Comparison of ENCODE assay signal across 8 cellular contexts in the genomic region with DNA sequence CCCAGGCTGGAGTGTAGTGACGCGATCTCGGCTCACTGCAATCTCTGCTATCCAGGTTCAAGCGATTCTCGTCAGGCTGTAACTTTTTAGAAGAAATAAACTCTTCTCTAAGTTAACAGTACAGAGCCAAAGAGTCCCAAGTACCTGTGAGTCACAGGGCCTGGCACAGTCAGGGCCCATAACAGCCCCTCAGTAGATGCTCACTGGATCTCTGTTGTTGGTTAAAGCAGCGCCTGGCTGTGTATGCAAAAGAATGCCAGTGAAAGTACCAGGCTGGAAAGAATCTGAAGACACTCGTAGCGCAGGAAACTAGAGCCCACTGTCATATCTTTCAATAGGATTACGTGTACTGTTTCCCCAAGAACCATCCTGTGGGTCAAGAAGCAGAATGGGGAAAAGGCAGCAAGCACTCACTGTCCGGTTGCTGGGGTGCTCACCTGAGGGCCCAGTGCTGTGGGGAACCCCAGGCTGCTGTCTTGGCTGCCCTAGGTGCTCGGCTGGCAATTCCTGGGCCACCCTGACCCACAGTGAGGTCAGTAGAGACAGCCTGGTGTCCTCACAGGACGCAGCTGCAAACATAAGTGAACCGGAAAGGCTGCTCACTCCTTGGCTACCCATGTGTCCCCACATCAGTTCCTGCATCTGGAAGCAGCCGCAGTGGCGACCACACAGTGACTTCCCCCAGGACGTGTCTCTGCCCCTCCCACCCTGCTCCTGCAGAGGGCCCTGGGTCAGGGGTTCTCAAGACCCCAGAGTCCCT. TPM values are rescaled to one million over a fixed set of nuclear protein-coding genes. Genes with fewer than 3 reads are reported as not detected.
A peak's percentile ranks its signal among the peaks of the same experiment; 100 is the strongest.
DNase-seq lines count a peak whose midpoint lies in the region; ATAC-seq and TF ChIP-seq lines count a peak whose summit lies in the region.
"Had no signal": no experiment of that assay in that cellular context is flagged by ENCODE, and none has a peak within 500 bp of the region (broad histone marks: within the 10 kb centered on the region; RNA-seq: fewer than 3 reads in every experiment).

No MANE protein-coding gene starts in this region.

- H3K36me3 Mint-ChIP-seq in GM23338 (ENCODE audit: low read depth) (peaks cover 19% of the 10 kb centered on the region), activated B cell treated with CpG ODN at 0.5 μM for 24 hours (ENCODE audit: low read depth) (peaks cover 32% of the 10 kb centered on the region), endodermal cell (ENCODE audit: low read depth) (peaks cover 12% of the 10 kb centered on the region)
- H3K36me3 Mint-ChIP-seq in natural killer cell treated with Interleukin-12 subunit alpha and Interleukin-12 subunit beta and Interleukin-15 and Interleukin-18, amount 100 ng/mL, for 72 hours = peaks cover 9% of the 10 kb centered on the region

- intact Hi-C loops in activated B cell treated with CpG ODN at 0.5 μM for 24 hours (cut with micrococcal nuclease) = loop anchor here (10.0 kb wide), 1 partner anchor 1360 kb away; a partner anchor contains a TSS

- H3K9me2 ChIP-seq in DOHH2 (replicated peaks; ENCODE audit: control insufficient read depth, low read length) = no peaks in the 10 kb centered on the region
- no peaks in the 10 kb centered on the region for H3K9me2 ChIP-seq in GM23338 (ENCODE audit: insufficient read depth)

- POLR2A ChIA-PET in activated B cell treated with CpG ODN at 0.5 μM for 24 hours (lab: Charles Lee) = interaction anchor here (4.2 kb wide), 1 partner anchor 8 kb away, joined by 138 read pairs; a partner anchor contains a TSS

- H3K27me3 Mint-ChIP-seq in GM23338 (ENCODE audit: insufficient read depth, low read depth, poor library complexity) (peaks cover 24% of the 10 kb centered on the region), activated B cell treated with CpG ODN at 0.5 μM for 24 hours (no peaks in the 10 kb centered on the region), endodermal cell (ENCODE audit: insufficient read depth) (no peaks in the 10 kb centered on the region)
- H3K27me3 Mint-ChIP-seq in natural killer cell treated with Interleukin-12 subunit alpha and Interleukin-12 subunit beta and Interleukin-15 and Interleukin-18, amount 100 ng/mL, for 72 hours = no peaks in the 10 kb centered on the region

- TF ChIP-seq CTCF in DOHH2 (IDR thresholded peaks at IDR 0.05; ENCODE audit: low read depth, low read length, poor library complexity, severe bottlenecking) (no peak), GM23338 (conservative IDR thresholded peaks at IDR 0.05; ENCODE audit: low read depth in 2 of 2) (no peak), activated B cell treated with CpG ODN at 0.5 μM for 24 hours (IDR thresholded peaks at IDR 0.05) (no peak), endodermal cell (conservative IDR thresholded peaks at IDR 0.05) (no peak)

- H3K9me3 Mint-ChIP-seq in GM23338 (no peaks in the 10 kb centered on the region), activated B cell treated with CpG ODN at 0.5 μM for 24 hours (no peaks in the 10 kb centered on the region), endodermal cell (no peaks in the 10 kb centered on the region)
- H3K9me3 Mint-ChIP-seq in natural killer cell treated with Interleukin-12 subunit alpha and Interleukin-12 subunit beta and Interleukin-15 and Interleukin-18, amount 100 ng/mL, for 72 hours = no peaks in the 10 kb centered on the region

- H3K27ac Mint-ChIP-seq in GM23338 (peak overlapping the region; percentile 74; the same call in 1 of the 2 replicates), activated B cell treated with CpG ODN at 0.5 μM for 24 hours (peak overlapping the region; percentile 93), endodermal cell (no peak overlapping the region)
- peak overlapping the region; percentile 83 to 97 for H3K27ac Mint-ChIP-seq in natural killer cell treated with Interleukin-12 subunit alpha and Interleukin-12 subunit beta and Interleukin-15 and Interleukin-18, amount 100 ng/mL, for 72 hours

- peaks cover 86% of the 10 kb centered on the region for H3K79me2 ChIP-seq in DOHH2 (ENCODE audit: control insufficient read depth, low read length)
- H3K79me2 ChIP-seq in GM23338 (replicated peaks; ENCODE audit: insufficient read depth) = peaks cover 38% of the 10 kb centered on the region

- H3K9ac ChIP-seq in endodermal cell (ENCODE audit: extremely low read depth, low read length, poor library complexity, severe bottlenecking) = no peak overlapping the region

- peak overlapping the region; percentile 92 for H3K4me3 ChIP-seq in DOHH2 (ENCODE audit: low read length)
- no peak overlapping the region for H3K4me3 ChIP-seq in GM23338
- H3K4me3 ChIP-seq in endodermal cell (ENCODE audit: low read length) = no peak overlapping the region

- H3F3A ChIP-seq in DOHH2 (ENCODE audit: control insufficient read depth, insufficient read depth) (peaks cover 43% of the 10 kb centered on the region), GM23338 (replicated peaks; ENCODE audit: low read depth) (peaks cover 16% of the 10 kb centered on the region)

- no peak for DNase-seq in GM23338 (ENCODE audit: low spot score)
- no peak for DNase-seq in activated B cell treated with CpG ODN at 0.5 μM for 24 hours
- no peak for DNase-seq in natural killer cell treated with Interleukin-12 subunit alpha and Interleukin-12 subunit beta and Interleukin-15 and Interleukin-18, amount 100 ng/mL, for 72 hours (ENCODE audit: low spot score)
- DNase-seq in COR-L47 (lab: John Stamatoyannopoulos, UW) = no peak
- no peak for DNase-seq in endodermal cell
- DNase-seq: right cardiac atrium had no signal

- H3K4me3 Mint-ChIP-seq in GM23338 (0 out of 3 replicates have a peak overlapping the region, but pooled peaks have one; percentile 24), activated B cell treated with CpG ODN at 0.5 μM for 24 hours (peak overlapping the region; percentile 94), endodermal cell (no peak overlapping the region)
- H3K4me3 Mint-ChIP-seq in natural killer cell treated with Interleukin-12 subunit alpha and Interleukin-12 subunit beta and Interleukin-15 and Interleukin-18, amount 100 ng/mL, for 72 hours = peak overlapping the region; percentile 82

- no peaks in the 10 kb centered on the region for H3K9me3 ChIP-seq in DOHH2 (ENCODE audit: control insufficient read depth, insufficient read depth, low read length)
- no peaks in the 10 kb centered on the region for H3K9me3 ChIP-seq in endodermal cell (ENCODE audit: control insufficient read depth, low read length)

- H4K20me1 ChIP-seq in DOHH2 (ENCODE audit: control insufficient read depth, insufficient read depth, low read depth, low read length) (peaks cover 21% of the 10 kb centered on the region), GM23338 (replicated peaks; ENCODE audit: insufficient read depth) (peaks cover 15% of the 10 kb centered on the region)

- peaks cover 69% of the 10 kb centered on the region for H3K4me1 ChIP-seq in DOHH2 (ENCODE audit: control insufficient read depth, low read length)
- H3K4me1 ChIP-seq in GM23338 (ENCODE audit: insufficient read depth) = peaks cover 17% of the 10 kb centered on the region; the same call in 1 of the 2 replicates
- peaks cover 3% of the 10 kb centered on the region for H3K4me1 ChIP-seq in endodermal cell (ENCODE audit: control insufficient read depth, insufficient read depth, low read length)

- H3K27ac ChIP-seq in DOHH2 (ENCODE audit: low read depth, low read length) (peak overlapping the region; percentile 96), GM23338 (ENCODE audit: low read depth) (no peak overlapping the region), endodermal cell (ENCODE audit: low read depth, low read length) (no peak overlapping the region)

- CTCF ChIA-PET in activated B cell treated with CpG ODN at 0.5 μM for 24 hours (lab: Charles Lee) = interaction anchor here (4.2 kb wide), 1 partner anchor 22 kb away, joined by 30 read pairs; no protein-coding TSS in a partner anchor

- no peaks in the 10 kb centered on the region for H3K27me3 ChIP-seq in DOHH2 (ENCODE audit: control insufficient read depth, low read length)
- H3K27me3 ChIP-seq in GM23338 (ENCODE audit: insufficient read depth) = no peaks in the 10 kb centered on the region
- H3K27me3 ChIP-seq in endodermal cell (ENCODE audit: control insufficient read depth, insufficient read depth, low read length, poor library complexity, severe bottlenecking) = no peaks in the 10 kb centered on the region

- WGBS in endodermal cell (ENCODE audit: insufficient coverage in 1 of 2, insufficient read length in 1 of 2), 2 experiments = 93 to 95% methylated on average over 16 of the region's 16 CpGs

- H3K4me2 ChIP-seq in DOHH2 (ENCODE audit: low read length) (peak overlapping the region; percentile 91), GM23338 (no peak overlapping the region)

- H3K4me1 Mint-ChIP-seq in GM23338 (peaks cover 25% of the 10 kb centered on the region), activated B cell treated with CpG ODN at 0.5 μM for 24 hours (peaks cover 76% of the 10 kb centered on the region), endodermal cell (peaks cover 18% of the 10 kb centered on the region)
- peaks cover 33 to 38% of the 10 kb centered on the region in 2 donors for H3K4me1 Mint-ChIP-seq in natural killer cell treated with Interleukin-12 subunit alpha and Interleukin-12 subunit beta and Interleukin-15 and Interleukin-18, amount 100 ng/mL, for 72 hours (ENCODE audit: low read depth in 2 of 2)

- no peak overlapping the region for H2AFZ ChIP-seq in GM23338

- ATAC-seq in GM23338 (no peak), activated B cell treated with CpG ODN at 0.5 μM for 24 hours (ENCODE audit: low read depth) (no peak), HG03469 (IDR thresholded peaks at IDR 0.05; ENCODE audit: unreplicated experiment) (no peak)
- ATAC-seq in natural killer cell treated with Interleukin-12 subunit alpha and Interleukin-12 subunit beta and Interleukin-15 and Interleukin-18, amount 100 ng/mL, for 72 hours = no peak
- ATAC-seq: right cardiac atrium had no signal

- H3K36me3 ChIP-seq in DOHH2 (ENCODE audit: control insufficient read depth, low read length) (peaks cover 81% of the 10 kb centered on the region), GM23338 (ENCODE audit: insufficient read depth) (no peaks in the 10 kb centered on the region), endodermal cell (ENCODE audit: control insufficient read depth, insufficient read depth, low read length) (peaks cover 11% of the 10 kb centered on the region)

RNA-seq across cellular contexts. Expression of a gene that starts 3.1 kb away (rescaled TPM):
- total RNA-seq in GM23338 (2014; rRNA removed; shearing (Covaris generic)) = 54.4 and 68.3 TPM in 2 replicates
- 58.6 and 62.5 TPM in 2 replicates for polyA plus RNA-seq in GM23338 (2016; fragmentation: Nextera tagmentation; extraction: Ambion mirVana)
- 34.0 and 37.8 TPM in 2 replicates for total RNA-seq in activated B cell treated with CpG ODN at 0.5 μM for 24 hours
- total RNA-seq in natural killer cell treated with Interleukin-12 subunit alpha and Interleukin-12 subunit beta and Interleukin-15 and Interleukin-18, amount 100 ng/mL, for 72 hours = 100 to 1,000 TPM in 1 of 2 donors, 10 to 100 TPM in 1; 83.0 to 129 TPM
- 10 to 100 TPM; 52.1 to 60.7 TPM for total RNA-seq in endodermal cell
- 50.7 TPM for polyA plus RNA-seq in endodermal cell (2013, experiment 1 of 2)
- 48.2 TPM for polyA plus RNA-seq in endodermal cell (2013, experiment 2 of 2)

RNA-seq across cellular contexts. Expression of a gene that starts 5.9 kb away (rescaled TPM):
- total RNA-seq in GM23338 (2014; rRNA removed; shearing (Covaris generic)) = 45.1 and 64.4 TPM in 2 replicates
- 16.2 and 16.4 TPM in 2 replicates for polyA plus RNA-seq in GM23338 (2016; fragmentation: Nextera tagmentation; extraction: Ambion mirVana)
- total RNA-seq in activated B cell treated with CpG ODN at 0.5 μM for 24 hours (23.6 and 23.7 TPM in 2 replicates), endodermal cell (10 to 100 TPM; 33.6 to 41.7 TPM)
- total RNA-seq in natural killer cell treated with Interleukin-12 subunit alpha and Interleukin-12 subunit beta and Interleukin-15 and Interleukin-18, amount 100 ng/mL, for 72 hours = 10 to 100 TPM; 19.6 to 21.2 TPM
- polyA plus RNA-seq in endodermal cell (2013, experiment 1 of 2) = 32.2 TPM
- polyA plus RNA-seq in endodermal cell (2013, experiment 2 of 2) = 32.2 TPM

RNA-seq across cellular contexts. Expression of a gene that starts 6.1 kb away (rescaled TPM):
- total RNA-seq in GM23338 (2014; rRNA removed; shearing (Covaris generic)) = 120 and 136 TPM in 2 replicates
- polyA plus RNA-seq in GM23338 (2016; fragmentation: Nextera tagmentation; extraction: Ambion mirVana) = 120 and 129 TPM in 2 replicates
- 16.1 and 20.5 TPM in 2 replicates for total RNA-seq in activated B cell treated with CpG ODN at 0.5 μM for 24 hours
- 100 to 1,000 TPM in 1 of 2 donors, 10 to 100 TPM in 1; 97.2 to 212 TPM for total RNA-seq in natural killer cell treated with Interleukin-12 subunit alpha and Interleukin-12 subunit beta and Interleukin-15 and Interleukin-18, amount 100 ng/mL, for 72 hours
- 100 to 1,000 TPM; 113 to 182 TPM for total RNA-seq in endodermal cell
- polyA plus RNA-seq in endodermal cell (2013, experiment 1 of 2) = 142 TPM
- polyA plus RNA-seq in endodermal cell (2013, experiment 2 of 2) = 150 TPM

RNA-seq across cellular contexts. Expression of a gene that starts 31.1 kb away (rescaled TPM):
- 1.6 and 3.1 TPM in 2 replicates for total RNA-seq in GM23338 (2014; rRNA removed; shearing (Covaris generic))
- polyA plus RNA-seq in GM23338 (2016; fragmentation: Nextera tagmentation; extraction: Ambion mirVana) = 1.1 and 1.4 TPM in 2 replicates
- total RNA-seq in activated B cell treated with CpG ODN at 0.5 μM for 24 hours = 0.81 and 1.2 TPM in 2 replicates
- 1 to 10 TPM in 1 of 2 donors, under 1 TPM in 1; 0.78 to 6.2 TPM for total RNA-seq in natural killer cell treated with Interleukin-12 subunit alpha and Interleukin-12 subunit beta and Interleukin-15 and Interleukin-18, amount 100 ng/mL, for 72 hours
- 1 to 10 TPM; 3.7 to 4.9 TPM for total RNA-seq in endodermal cell
- 3.0 TPM for polyA plus RNA-seq in endodermal cell (2013, experiment 1 of 2)
- polyA plus RNA-seq in endodermal cell (2013, experiment 2 of 2) = 3.6 TPM
